In the genomic region with DNA sequence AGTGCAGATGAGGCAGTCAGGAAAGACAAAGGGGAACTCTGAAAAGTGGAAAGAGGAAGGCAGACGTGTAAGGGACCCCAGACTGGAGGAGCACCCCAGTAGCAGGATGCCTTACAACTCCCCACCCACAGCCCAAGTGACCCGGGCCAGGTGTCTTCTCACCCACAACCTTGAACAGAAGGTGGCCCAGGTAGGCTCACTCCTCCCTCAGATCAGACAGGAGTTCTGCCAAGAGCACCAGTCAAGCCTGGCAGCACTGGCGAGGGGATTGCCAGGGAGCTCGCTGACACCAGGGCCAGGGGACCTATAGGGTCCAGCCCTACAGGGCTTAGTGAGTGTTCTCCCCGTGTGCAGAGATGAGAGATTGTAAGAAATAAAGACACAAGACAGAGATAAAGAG, we compare ENCODE assay signal across 24 cellular contexts. TPM values are rescaled to one million over a fixed set of nuclear protein-coding genes. Genes with fewer than 3 reads are reported as not detected.
DNase-seq lines count a peak whose midpoint lies in the region; ATAC-seq, FAIRE-seq and TF ChIP-seq lines count a peak whose summit lies in the region.
"Had no signal": no experiment of that assay in that cellular context is flagged by ENCODE, and none has a peak within 500 bp of the region (broad histone marks: within the 10 kb centered on the region; RNA-seq: fewer than 3 reads in every experiment).

No MANE protein-coding gene starts in this region.

- no peaks in the 10 kb centered on the region for H3K27me3 ChIP-seq in pancreas
- H3K27me3 ChIP-seq: MG63 had no signal

- FAIRE-seq in pancreas (lab: Jason Lieb, UNC), result no peak
- FAIRE-seq: A204.1, D721Med, HTR-8/SVneo had no signal

- peaks cover 5 to 6% of the 10 kb centered on the region in 2 donors for H3K36me3 Mint-ChIP-seq in activated T-cell treated with anti-CD3 and anti-CD28 coated beads, Interleukin-2, amount 50 U/mL, for 72 hours (ENCODE audit: insufficient read depth in 2 of 2)
- H3K36me3 Mint-ChIP-seq in activated T-cell treated with anti-CD3 and anti-CD28 coated beads, Interleukin-2, amount 50 U/mL, for 4 hours (ENCODE audit: insufficient read depth), result no peaks in the 10 kb centered on the region
- H3K36me3 Mint-ChIP-seq in T-helper 17 cell (ENCODE audit: low read depth), result peaks cover 4% of the 10 kb centered on the region
- H3K36me3 Mint-ChIP-seq: CD8-positive, alpha-beta T cell had no signal

- peaks cover 0 to 16% (median 15%) of the 10 kb centered on the region in 3 donors for H3K4me1 ChIP-seq in pancreas

- H3K27me3 Mint-ChIP-seq in activated T-cell treated with anti-CD3 and anti-CD28 coated beads, Interleukin-2, amount 50 U/mL, for 72 hours (ENCODE audit: low read depth), result peaks cover 22% of the 10 kb centered on the region
- H3K27me3 Mint-ChIP-seq in activated T-cell treated with anti-CD3 and anti-CD28 coated beads, Interleukin-2, amount 50 U/mL, for 4 hours (ENCODE audit: low read depth), result peaks cover 23% of the 10 kb centered on the region
- peaks cover 22% of the 10 kb centered on the region for H3K27me3 Mint-ChIP-seq in T-helper 17 cell

- intact Hi-C loops in pancreas (cut with DNase I), result no loop called here

- DNase-seq in activated T-cell treated with anti-CD3 and anti-CD28 coated beads, Interleukin-2, amount 50 U/mL, for 72 hours, result no peak
- no peak for DNase-seq in activated T-cell treated with anti-CD3 and anti-CD28 coated beads, Interleukin-2, amount 50 U/mL, for 4 hours
- no peak for DNase-seq in T-helper 17 cell
- no peak for DNase-seq in pancreas
- no peak for DNase-seq in COLO829 (ENCODE audit: low spot score)
- no peak for DNase-seq in NCI-H187 treated with DMSO at 0.1 percent for 48 hours (lab: John Stamatoyannopoulos, UW)
- DNase-seq: CD8-positive, alpha-beta T cell; DMS53; GM23248; H7; KG1; MG63; NCI-H1105 treated with DMSO at 0.1 percent for 48 hours; NCI-H2029 treated with DMSO at 0.1 percent for 48 hours; NCI-H2227 treated with DMSO at 0.1 percent for 48 hours; NCI-H526 treated with DMSO at 0.1 percent for 48 hours; SHP77 treated with DMSO at 0.1 percent for 48 hours had no signal

- H3K4me1 Mint-ChIP-seq in activated T-cell treated with anti-CD3 and anti-CD28 coated beads, Interleukin-2, amount 50 U/mL, for 72 hours (ENCODE audit: low read depth), result peaks cover 69% of the 10 kb centered on the region
- H3K4me1 Mint-ChIP-seq in activated T-cell treated with anti-CD3 and anti-CD28 coated beads, Interleukin-2, amount 50 U/mL, for 4 hours (ENCODE audit: low read depth), result peaks cover 34% of the 10 kb centered on the region
- peaks cover 30% of the 10 kb centered on the region for H3K4me1 Mint-ChIP-seq in T-helper 17 cell

- WGBS in pancreas, 2 donors, result 19 to 23% methylated on average over 5 of the region's 5 CpGs

- H3K27ac Mint-ChIP-seq in activated T-cell treated with anti-CD3 and anti-CD28 coated beads, Interleukin-2, amount 50 U/mL, for 72 hours, result peak overlapping the region; percentile 1
- H3K27ac Mint-ChIP-seq in T-helper 17 cell, result peak overlapping the region; percentile 89
- H3K27ac Mint-ChIP-seq: CD8-positive, alpha-beta T cell had no signal

- ATAC-seq in activated T-cell treated with anti-CD3 and anti-CD28 coated beads, Interleukin-2, amount 50 U/mL, for 72 hours (replicated peaks in 1 of 2), result no peak
- ATAC-seq in activated T-cell treated with anti-CD3 and anti-CD28 coated beads, Interleukin-2, amount 50 U/mL, for 4 hours, result no peak
- ATAC-seq in T-helper 17 cell (no peak), pancreas (peak in 2 of 4 donors; percentile 33 to 54), GM21447 (IDR thresholded peaks at IDR 0.05; ENCODE audit: unreplicated experiment) (no peak), HG03442 (IDR thresholded peaks at IDR 0.05; ENCODE audit: unreplicated experiment) (no peak)
- ATAC-seq: CD8-positive, alpha-beta T cell; Panc1 had no signal

- peaks cover 3 to 4% of the 10 kb centered on the region in 2 donors for H3K9me3 Mint-ChIP-seq in activated T-cell treated with anti-CD3 and anti-CD28 coated beads, Interleukin-2, amount 50 U/mL, for 72 hours
- H3K9me3 Mint-ChIP-seq in activated T-cell treated with anti-CD3 and anti-CD28 coated beads, Interleukin-2, amount 50 U/mL, for 4 hours, result peaks cover 3% of the 10 kb centered on the region

- peak overlapping the region; percentile 11 to 69 (median 40) for H3K27ac ChIP-seq in pancreas
- H3K27ac ChIP-seq: BLaER1, GM23248 had no signal

- peak overlapping the region; percentile 11 to 31 for H3K4me3 Mint-ChIP-seq in activated T-cell treated with anti-CD3 and anti-CD28 coated beads, Interleukin-2, amount 50 U/mL, for 72 hours
- H3K4me3 Mint-ChIP-seq in activated T-cell treated with anti-CD3 and anti-CD28 coated beads, Interleukin-2, amount 50 U/mL, for 4 hours, result no peak overlapping the region
- no peak overlapping the region for H3K4me3 Mint-ChIP-seq in T-helper 17 cell
- H3K4me3 Mint-ChIP-seq: CD8-positive, alpha-beta T cell had no signal

- no peak overlapping the region for H3K4me3 ChIP-seq in pancreas
- H3K4me3 ChIP-seq: BLaER1, GM23248, MG63 had no signal

- TF ChIP-seq CTCF in pancreas (IDR thresholded peaks at IDR 0.05), result no peak

- H3K36me3 ChIP-seq in pancreas, result no peaks in the 10 kb centered on the region
- H3K36me3 ChIP-seq: BLaER1, MG63 had no signal

- H3K9me3 ChIP-seq in T-helper 17 cell (ENCODE audit: control insufficient read depth, low read length, poor library complexity, severe bottlenecking), result no peaks in the 10 kb centered on the region
- H3K9me3 ChIP-seq in pancreas, result no peaks in the 10 kb centered on the region
- H3K9me3 ChIP-seq: MG63 had no signal

RNA-seq across cellular contexts. Expression of gene LMBR1, which starts 27.1 kb away (rescaled TPM):
- 10 to 100 TPM; 88.2 to 88.6 TPM for total RNA-seq in activated T-cell treated with anti-CD3 and anti-CD28 coated beads, Interleukin-2, amount 50 U/mL, for 72 hours
- total RNA-seq in activated T-cell treated with anti-CD3 and anti-CD28 coated beads, Interleukin-2, amount 50 U/mL, for 4 hours, result 10 to 100 TPM; 31.8 to 37.4 (median 36.2) TPM
- total RNA-seq in T-helper 17 cell (10 to 100 TPM; 47.3 to 53.0 TPM), pancreas (10 to 100 TPM; 22.3 to 40.4 (median 27.7) TPM)
- 1 to 10 TPM; 6.7 to 8.7 TPM for polyA plus RNA-seq in pancreas

RNA-seq across cellular contexts. Expression of gene NOM1, which starts 29.4 kb away (rescaled TPM):
- 10 to 100 TPM; 30.1 to 37.5 TPM for total RNA-seq in activated T-cell treated with anti-CD3 and anti-CD28 coated beads, Interleukin-2, amount 50 U/mL, for 72 hours
- total RNA-seq in activated T-cell treated with anti-CD3 and anti-CD28 coated beads, Interleukin-2, amount 50 U/mL, for 4 hours, result 10 to 100 TPM; 46.3 to 49.3 (median 47.4) TPM
- total RNA-seq in T-helper 17 cell (10 to 100 TPM; 31.3 to 35.8 TPM), pancreas (10 to 100 TPM in 1 of 6 donors, 1 to 10 TPM in 5; 7.2 to 12.9 (median 8.7) TPM)
- polyA plus RNA-seq in pancreas, result 10 to 100 TPM in 1 of 2 donors, 1 to 10 TPM in 1; 8.5 to 11.1 TPM

Comparison
In these comparisons a context has a peak if more than half of its experiments do, and no peak if none do; other contexts are left out.
1. H3K4me3 Mint-ChIP-seq: peak in activated T-cell treated with anti-CD3 and anti-CD28 coated beads, Interleukin-2, amount 50 U/mL, for 72 hours (2 of 2); none in activated T-cell treated with anti-CD3 and anti-CD28 coated beads, Interleukin-2, amount 50 U/mL, for 4 hours (single experiment) and T-helper 17 cell (single experiment).